11 cellular contexts compared by ENCODE assay signal in genomic region chr6:29516108-29516507, GRCh38. TPM values are rescaled to one million over a fixed set of nuclear protein-coding genes. Genes with fewer than 3 reads are reported as not detected.
DNase-seq lines count a peak whose midpoint lies in the region; ATAC-seq and TF ChIP-seq lines count a peak whose summit lies in the region.
"Had no signal": no experiment of that assay in that cellular context is flagged by ENCODE, and none has a peak within 500 bp of the region (broad histone marks: within the 10 kb centered on the region; RNA-seq: fewer than 3 reads in every experiment).

No MANE protein-coding gene starts in this region.

- no peak overlapping the region for H3K27ac ChIP-seq in RWPE2 (ENCODE audit: poor library complexity, severe bottlenecking)
- H3K27ac ChIP-seq in endodermal cell (ENCODE audit: low read depth, low read length), result no peak overlapping the region
- H3K27ac ChIP-seq in ascending aorta, result no peak overlapping the region
- H3K27ac ChIP-seq: PC-9 had no signal

- H3K9ac ChIP-seq in endodermal cell (ENCODE audit: extremely low read depth, low read length, poor library complexity, severe bottlenecking), result no peak overlapping the region

- TF ChIP-seq CTCF in RWPE2 (IDR thresholded peaks at IDR 0.05; ENCODE audit: poor library complexity, severe bottlenecking), result no peak
- no peak for TF ChIP-seq CTCF in endodermal cell (conservative IDR thresholded peaks at IDR 0.05)
- TF ChIP-seq CTCF in mesothelial cell of epicardium (IDR thresholded peaks at IDR 0.05; ENCODE audit: unreplicated experiment), result no peak
- no peak for TF ChIP-seq CTCF in ascending aorta (IDR thresholded peaks at IDR 0.05)

- H3K36me3 ChIP-seq in RWPE2 (ENCODE audit: low read depth), result no peaks in the 10 kb centered on the region
- no peaks in the 10 kb centered on the region for H3K36me3 ChIP-seq in endodermal cell (ENCODE audit: control insufficient read depth, insufficient read depth, low read length)
- H3K36me3 ChIP-seq in ascending aorta, result no peaks in the 10 kb centered on the region

- H3K9me3 Mint-ChIP-seq in endodermal cell (no peaks in the 10 kb centered on the region), mesothelial cell of epicardium (peaks cover 6% of the 10 kb centered on the region)
- H3K9me3 Mint-ChIP-seq in stimulated activated effector memory CD8-positive, alpha-beta T cell treated with anti-CD3 and anti-CD28 coated beads, Interleukin-12 subunit alpha, Interleukin-12 subunit beta, amount 100 ng/mL, for 72 hours, result no peaks in the 10 kb centered on the region

- peaks cover 3% of the 10 kb centered on the region for H3K4me1 ChIP-seq in RWPE2 (ENCODE audit: insufficient read depth, poor library complexity, severe bottlenecking)
- H3K4me1 ChIP-seq in endodermal cell (ENCODE audit: control insufficient read depth, insufficient read depth, low read length), result no peaks in the 10 kb centered on the region
- H3K4me1 ChIP-seq in ascending aorta, result no peaks in the 10 kb centered on the region

- H3K27me3 Mint-ChIP-seq in endodermal cell (ENCODE audit: insufficient read depth), result no peaks in the 10 kb centered on the region
- peaks cover 17% of the 10 kb centered on the region for H3K27me3 Mint-ChIP-seq in mesothelial cell of epicardium (ENCODE audit: low read depth)

- H3K4me1 Mint-ChIP-seq in endodermal cell (no peaks in the 10 kb centered on the region), mesothelial cell of epicardium (no peaks in the 10 kb centered on the region)
- peaks cover 20% of the 10 kb centered on the region for H3K4me1 Mint-ChIP-seq in stimulated activated effector memory CD8-positive, alpha-beta T cell treated with anti-CD3 and anti-CD28 coated beads, Interleukin-12 subunit alpha, Interleukin-12 subunit beta, amount 100 ng/mL, for 72 hours

- H3K9me3 ChIP-seq in RWPE2 (ENCODE audit: severe bottlenecking), result no peaks in the 10 kb centered on the region
- no peaks in the 10 kb centered on the region for H3K9me3 ChIP-seq in endodermal cell (ENCODE audit: control insufficient read depth, low read length)
- H3K9me3 ChIP-seq in ascending aorta, result no peaks in the 10 kb centered on the region

- H3K4me3 ChIP-seq in RWPE2 (ENCODE audit: severe bottlenecking) (no peak overlapping the region), endodermal cell (ENCODE audit: low read length) (no peak overlapping the region), ascending aorta (no peak overlapping the region)
- H3K4me3 ChIP-seq: PC-9 had no signal

- 92 to 93% methylated on average over 3 to 6 of the region's 6 CpGs for WGBS in endodermal cell (ENCODE audit: insufficient coverage in 1 of 2, insufficient read length in 1 of 2), 2 experiments

- H3K27ac Mint-ChIP-seq in endodermal cell (no peak overlapping the region), mesothelial cell of epicardium (no peak overlapping the region)
- no peak overlapping the region for H3K27ac Mint-ChIP-seq in stimulated activated effector memory CD8-positive, alpha-beta T cell treated with anti-CD3 and anti-CD28 coated beads, Interleukin-12 subunit alpha, Interleukin-12 subunit beta, amount 100 ng/mL, for 72 hours
- H3K27ac Mint-ChIP-seq: progenitor cell of endocrine pancreas had no signal

- H3K36me3 Mint-ChIP-seq in endodermal cell (ENCODE audit: low read depth), result no peaks in the 10 kb centered on the region
- no peaks in the 10 kb centered on the region for H3K36me3 Mint-ChIP-seq in stimulated activated effector memory CD8-positive, alpha-beta T cell treated with anti-CD3 and anti-CD28 coated beads, Interleukin-12 subunit alpha, Interleukin-12 subunit beta, amount 100 ng/mL, for 72 hours
- no peaks in the 10 kb centered on the region for H3K36me3 Mint-ChIP-seq in mesothelial cell of epicardium

- peak; percentile 100 for ATAC-seq in RWPE2 (ENCODE audit: low read depth)
- ATAC-seq in stimulated activated effector memory CD8-positive, alpha-beta T cell treated with anti-CD3 and anti-CD28 coated beads, Interleukin-12 subunit alpha, Interleukin-12 subunit beta, amount 100 ng/mL, for 72 hours, result peak; percentile 98
- no peak for ATAC-seq in GM21367 (IDR thresholded peaks at IDR 0.05; ENCODE audit: unreplicated experiment)

- H3K27me3 ChIP-seq in RWPE2 (ENCODE audit: insufficient read depth, poor library complexity, severe bottlenecking), result no peaks in the 10 kb centered on the region
- H3K27me3 ChIP-seq in endodermal cell (ENCODE audit: control insufficient read depth, insufficient read depth, low read length, poor library complexity, severe bottlenecking), result no peaks in the 10 kb centered on the region
- H3K27me3 ChIP-seq in ascending aorta, result no peaks in the 10 kb centered on the region

- H3K4me3 Mint-ChIP-seq in endodermal cell (no peak overlapping the region), mesothelial cell of epicardium (no peak overlapping the region)
- H3K4me3 Mint-ChIP-seq in stimulated activated effector memory CD8-positive, alpha-beta T cell treated with anti-CD3 and anti-CD28 coated beads, Interleukin-12 subunit alpha, Interleukin-12 subunit beta, amount 100 ng/mL, for 72 hours, result no peak overlapping the region

- intact Hi-C loops in ascending aorta (cut with DNase I), result no loop called here

- DNase-seq in activated T-cell treated with anti-CD3 and anti-CD28 coated beads for 48 hours (ENCODE audit: low read depth), result peak; percentile 8
- no peak for DNase-seq in activated T-cell treated with anti-CD3 and anti-CD28 coated beads for 4 hours
- no peak for DNase-seq in RWPE2 (ENCODE audit: low spot score)
- DNase-seq in endodermal cell, result peak; percentile 12
- DNase-seq in stimulated activated effector memory CD8-positive, alpha-beta T cell treated with anti-CD3 and anti-CD28 coated beads, Interleukin-12 subunit alpha, Interleukin-12 subunit beta, amount 100 ng/mL, for 72 hours (ENCODE audit: low spot score in 2 of 2), result no peak
- no peak for DNase-seq in mesothelial cell of epicardium (ENCODE audit: low spot score in 2 of 2, unreplicated experiment in 2 of 2)
- DNase-seq in ascending aorta (ENCODE audit: low spot score in 2 of 2), result no peak
- DNase-seq: C1 segment of cervical spinal cord had no signal

RNA-seq across cellular contexts. Expression of gene MAS1L, which starts 28.4 kb away (rescaled TPM):
- not detected for total RNA-seq in endodermal cell
- not detected for polyA plus RNA-seq in endodermal cell (2013, experiment 1 of 2)
- polyA plus RNA-seq in endodermal cell (2013, experiment 2 of 2), result not detected
- not detected in 3 replicates for total RNA-seq in mesothelial cell of epicardium
- total RNA-seq in ascending aorta, result not detected
- total RNA-seq: PC-9, progenitor cell of endocrine pancreas had no signal

RNA-seq across cellular contexts. Expression of gene UBD, which starts 43.4 kb away (rescaled TPM):
- not detected for total RNA-seq in endodermal cell
- 0.21 TPM for polyA plus RNA-seq in endodermal cell (2013, experiment 1 of 2)
- not detected for polyA plus RNA-seq in endodermal cell (2013, experiment 2 of 2)
- 0.47 to 0.50 TPM (median 0.49 TPM) in 3 replicates for total RNA-seq in mesothelial cell of epicardium
- total RNA-seq in ascending aorta, result not detected
- total RNA-seq: PC-9 had no signal

RNA-seq across cellular contexts. Expression of gene OR2H1, which starts 59.2 kb away (rescaled TPM):
- total RNA-seq in endodermal cell (not detected), mesothelial cell of epicardium (not detected in 3 replicates), ascending aorta (not detected)
- not detected for polyA plus RNA-seq in endodermal cell (2013, experiment 1 of 2)
- not detected for polyA plus RNA-seq in endodermal cell (2013, experiment 2 of 2)
- total RNA-seq: PC-9, progenitor cell of endocrine pancreas had no signal

RNA-seq across cellular contexts. Expression of gene OR11A1, which starts 59.2 kb away (rescaled TPM):
- total RNA-seq in endodermal cell, result not detected
- not detected for polyA plus RNA-seq in endodermal cell (2013, experiment 1 of 2)
- not detected for polyA plus RNA-seq in endodermal cell (2013, experiment 2 of 2)
- not detected in 3 replicates for total RNA-seq in mesothelial cell of epicardium
- not detected for total RNA-seq in ascending aorta
- total RNA-seq: PC-9, progenitor cell of endocrine pancreas had no signal

Comparison
In these comparisons a context has a peak if more than half of its experiments do, and no peak if none do; other contexts are left out.
1. DNase-seq: peak in activated T-cell treated with anti-CD3 and anti-CD28 coated beads for 48 hours (single experiment) and endodermal cell (single experiment); none in activated T-cell treated with anti-CD3 and anti-CD28 coated beads for 4 hours (single experiment), RWPE2 (single experiment), stimulated activated effector memory CD8-positive, alpha-beta T cell treated with anti-CD3 and anti-CD28 coated beads, Interleukin-12 subunit alpha, Interleukin-12 subunit beta, amount 100 ng/mL, for 72 hours (0 of 2), mesothelial cell of epicardium (0 of 2) and ascending aorta (0 of 2).